12 cellular contexts compared by ENCODE assay signal in the genomic region with DNA sequence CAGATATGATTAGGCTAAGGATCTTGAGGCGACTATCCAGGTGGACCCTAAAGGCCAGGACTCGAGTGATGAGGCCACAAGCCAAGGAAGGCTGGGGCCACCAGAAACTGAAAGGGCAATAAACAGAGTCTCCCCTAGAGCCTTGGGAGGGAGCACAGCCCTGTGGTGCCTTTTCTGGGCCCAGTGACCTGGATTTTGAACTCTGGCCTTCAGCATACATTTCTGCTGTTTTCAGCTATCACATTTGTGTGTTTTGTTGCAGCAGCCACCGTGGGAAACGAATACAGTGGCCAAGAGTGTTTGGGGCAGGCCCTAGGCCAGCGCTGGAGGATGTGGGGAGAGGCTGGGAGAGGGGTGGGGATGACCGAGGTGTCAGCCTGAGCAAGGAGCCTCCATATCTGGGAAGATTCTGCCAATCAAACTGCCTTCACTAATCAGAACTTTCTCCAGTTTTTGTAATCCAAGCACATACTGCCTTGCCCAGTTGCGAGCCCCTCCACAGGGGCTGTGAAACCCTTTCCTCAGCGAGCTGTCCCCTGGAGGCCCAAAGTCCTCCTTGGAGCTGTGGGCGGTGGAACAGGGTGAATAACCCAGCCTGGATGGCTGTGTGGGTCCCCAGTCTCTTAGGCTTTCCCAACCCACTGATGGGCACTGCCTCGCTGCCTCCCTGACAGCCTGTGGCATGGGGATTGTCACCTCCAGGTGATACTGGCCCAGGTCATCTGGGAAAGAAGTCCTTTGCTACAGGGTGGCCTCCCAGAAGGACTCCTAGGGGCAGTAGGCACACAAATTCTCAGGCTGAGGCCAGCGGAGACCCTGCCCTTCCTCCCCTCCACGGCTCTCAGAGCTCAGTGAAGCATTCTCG. TPM values are rescaled to one million over a fixed set of nuclear protein-coding genes. Genes with fewer than 3 reads are reported as not detected.
DNase-seq lines count a peak whose midpoint lies in the region; ATAC-seq, FAIRE-seq and TF ChIP-seq lines count a peak whose summit lies in the region.
"Had no signal": no experiment of that assay in that cellular context is flagged by ENCODE, and none has a peak within 500 bp of the region (broad histone marks: within the 10 kb centered on the region; RNA-seq: fewer than 3 reads in every experiment).

No MANE protein-coding gene starts in this region.

- no peak for TF ChIP-seq CTCF in dorsolateral prefrontal cortex (IDR thresholded peaks at IDR 0.05 in 54 of 56, conservative IDR thresholded peaks at IDR 0.05 in 2 of 56; ENCODE audit: low read depth in 1 of 56, partially characterized antibody in 56 of 56)
- no peak for TF ChIP-seq CTCF in tibial nerve (IDR thresholded peaks at IDR 0.05)
- TF ChIP-seq CTCF in spleen (IDR thresholded peaks at IDR 0.05 in 8 of 11, conservative IDR thresholded peaks at IDR 0.05 in 3 of 11): no peak

- peak; percentile 7 for DNase-seq in activated CD4-positive, CD25-positive, alpha-beta regulatory T cell treated with anti-CD3 and anti-CD28 coated beads, Interleukin-2, amount 50 U/mL, for 72 hours
- DNase-seq in dorsolateral prefrontal cortex: peak in 3 of 10 donors; percentile 17 to 33 (median 25)
- DNase-seq in neuronal stem cell (ENCODE audit: low spot score): no peak
- DNase-seq in tibial nerve (ENCODE audit: low spot score in 2 of 2): no peak
- DNase-seq in spleen: no peak
- DNase-seq in GM12891 (ENCODE audit: insufficient read length, low spot score): no peak
- DNase-seq in cerebellum (ENCODE audit: low spot score): no peak
- DNase-seq: 8988T; activated CD4-positive, alpha-beta T cell treated with anti-CD3 and anti-CD28 coated beads, Interleukin-2, amount 50 U/mL, for 4 hours; stimulated activated CD4-positive, alpha-beta T cell treated with anti-CD3 and anti-CD28 coated beads, Interleukin-4, amount 100 ng/mL, for 4 hours had no signal

- FAIRE-seq in GM12891 (lab: Jason Lieb, UNC): no peak

- peak overlapping the region; percentile 65 for H3K9ac ChIP-seq in neuronal stem cell (ENCODE audit: low read depth, low read length, poor library complexity)

- TF ChIP-seq POLR2A in tibial nerve (IDR thresholded peaks at IDR 0.05) (no peak), spleen (IDR thresholded peaks at IDR 0.05) (no peak), GM12891 (IDR thresholded peaks at IDR 0.05; ENCODE audit: low read depth, low read length) (no peak)

- no peak for TF ChIP-seq EP300 in tibial nerve (IDR thresholded peaks at IDR 0.05)

- H3K4me1 ChIP-seq in neuronal stem cell (ENCODE audit: control insufficient read depth in 2 of 2, insufficient read depth in 1 of 2, low read depth in 1 of 2, low read length in 2 of 2): peaks cover 15 to 19% of the 10 kb centered on the region in 2 donors
- peaks cover 0 to 59% (median 25%) of the 10 kb centered on the region in 4 donors for H3K4me1 ChIP-seq in tibial nerve
- H3K4me1 ChIP-seq in spleen: peaks cover 0 to 48% (median 7%) of the 10 kb centered on the region in 6 donors

- peaks cover 3% of the 10 kb centered on the region for H3K79me1 ChIP-seq in neuronal stem cell (ENCODE audit: low read depth, low read length)

- peaks cover 0 to 5% of the 10 kb centered on the region in 2 donors for H3K36me3 ChIP-seq in neuronal stem cell (replicated peaks in 1 of 2; ENCODE audit: control insufficient read depth in 2 of 2, insufficient read depth in 2 of 2, low read length in 2 of 2)
- H3K36me3 ChIP-seq in tibial nerve: peaks cover 0 to 3% (median 0%) of the 10 kb centered on the region in 3 donors
- H3K36me3 ChIP-seq in spleen: no peaks in the 10 kb centered on the region

- intact Hi-C loops in dorsolateral prefrontal cortex (cut with DNase I) (no loop called here), spleen (cut with DNase I; ENCODE audit: low total_unique reads) (no loop called here)

- no peak overlapping the region for H2BK12ac ChIP-seq in neuronal stem cell (ENCODE audit: low read length)

- H2BK5ac ChIP-seq in neuronal stem cell (ENCODE audit: low read length): no peak overlapping the region

- ATAC-seq in activated CD4-positive, CD25-positive, alpha-beta regulatory T cell treated with anti-CD3 and anti-CD28 coated beads, Interleukin-2, amount 50 U/mL, for 24 hours: no peak

- H3K27ac ChIP-seq in dorsolateral prefrontal cortex: peak overlapping the region in 57 of 59 donors; percentile 47 to 94 (median 82)
- no peak overlapping the region for H3K27ac ChIP-seq in neuronal stem cell (replicated peaks; ENCODE audit: low read length)
- peak overlapping the region; percentile 52 to 88 (median 74) for H3K27ac ChIP-seq in tibial nerve
- peak overlapping the region in 3 of 8 donors; percentile 36 to 51 (median 37) for H3K27ac ChIP-seq in spleen
- H3K27ac ChIP-seq: HL-60 had no signal

- no peak overlapping the region for H2AK5ac ChIP-seq in neuronal stem cell (ENCODE audit: low read depth, low read length)

- H4K91ac ChIP-seq in neuronal stem cell (ENCODE audit: low read depth, low read length, poor library complexity): no peak overlapping the region

- no peak overlapping the region for H2BK120ac ChIP-seq in neuronal stem cell (ENCODE audit: low read depth, low read length)

- no peak overlapping the region for H2BK15ac ChIP-seq in neuronal stem cell (ENCODE audit: low read length)

- H3K4ac ChIP-seq in neuronal stem cell (ENCODE audit: low read length): no peak overlapping the region

- H3K23ac ChIP-seq in neuronal stem cell (ENCODE audit: low read depth, low read length, poor library complexity): no peak overlapping the region

- H3K4me2 ChIP-seq in neuronal stem cell (ENCODE audit: insufficient read depth, low read length, poor library complexity, severe bottlenecking): no peak overlapping the region

- no CpG with 5 or more reads among the region's 13 CpGs for WGBS in neuronal stem cell (ENCODE audit: extremely low coverage in 2 of 2, insufficient read length in 2 of 2, insufficient replicate concordance in 1 of 2), 2 donors
- WGBS in tibial nerve, 2 donors: 82 to 83% methylated on average over 13 of the region's 13 CpGs
- WGBS in spleen, 5 donors: 82 to 92% (median 90%) methylated on average over 11 to 13 of the region's 13 CpGs

- no peak overlapping the region for H3K14ac ChIP-seq in neuronal stem cell (ENCODE audit: low read length)

- H2AFZ ChIP-seq in neuronal stem cell (ENCODE audit: low read length): no peak overlapping the region

- H3K27me3 ChIP-seq in dorsolateral prefrontal cortex (no peaks in the 10 kb centered on the region), neuronal stem cell (ENCODE audit: control insufficient read depth in 3 of 3, insufficient read depth in 3 of 3, low read depth in 1 of 3, low read length in 3 of 3) (no peaks in the 10 kb centered on the region), tibial nerve (no peaks in the 10 kb centered on the region), spleen (replicated peaks in 1 of 7) (no peaks in the 10 kb centered on the region)

- peak overlapping the region; percentile 75 for H4K8ac ChIP-seq in neuronal stem cell (ENCODE audit: low read depth, low read length)

- peak overlapping the region; percentile 12 for H3K18ac ChIP-seq in neuronal stem cell (ENCODE audit: low read length)

- H3K9me3 ChIP-seq in neuronal stem cell (replicated peaks in 1 of 2; ENCODE audit: control insufficient read depth in 2 of 2, insufficient read depth in 1 of 2, low read depth in 1 of 2, low read length in 2 of 2) (peaks cover 0 to 2% of the 10 kb centered on the region in 2 donors), tibial nerve (no peaks in the 10 kb centered on the region), spleen (no peaks in the 10 kb centered on the region)

- H3K4me3 ChIP-seq in dorsolateral prefrontal cortex: no peak overlapping the region
- H3K4me3 ChIP-seq in neuronal stem cell (ENCODE audit: low read length in 2 of 2): no peak overlapping the region
- no peak overlapping the region for H3K4me3 ChIP-seq in tibial nerve
- no peak overlapping the region for H3K4me3 ChIP-seq in spleen

TF ChIP-seq in GM12891, 5 proteins besides CTCF, POLR2A, EP300 and RAD21:
- no peak for TF ChIP-seq TAF1 (IDR thresholded peaks at IDR 0.05; ENCODE audit: low read depth, low read length)
- TF ChIP-seq POLR2AphosphoS5 (IDR thresholded peaks at IDR 0.05; ENCODE audit: low read depth, low read length): no peak
- TF ChIP-seq SPI1 (IDR thresholded peaks at IDR 0.05; ENCODE audit: low read depth, low read length): no peak
- TF ChIP-seq PAX5 (IDR thresholded peaks at IDR 0.05; ENCODE audit: insufficient read depth, low read length, severe bottlenecking): no peak
- TF ChIP-seq POU2F2 (IDR thresholded peaks at IDR 0.05; ENCODE audit: low read depth, low read length): no peak

RNA-seq across cellular contexts. Expression of a gene that starts 16.8 kb away (rescaled TPM):
- total RNA-seq in dorsolateral prefrontal cortex: 10 to 100 TPM; 10.3 to 48.5 (median 28.0) TPM
- 22.2 TPM for polyA plus RNA-seq in neuronal stem cell (2013, experiment 1 of 2)
- 23.4 TPM for polyA plus RNA-seq in neuronal stem cell (2013, experiment 2 of 2)
- total RNA-seq in tibial nerve: 10 to 100 TPM; 21.6 to 65.4 (median 43.4) TPM
- total RNA-seq in spleen: 10 to 100 TPM in 1 of 7 donors, 1 to 10 TPM in 6; 6.4 to 14.1 (median 7.3) TPM
- 1 to 10 TPM; 4.3 to 8.1 (median 5.8) TPM for polyA plus RNA-seq in spleen
- polyA plus RNA-seq in GM12891 (2012; ENCODE audit: low read depth, missing spikeins): 15.3 TPM
- total RNA-seq in cerebellum: 13.8 TPM

RNA-seq across cellular contexts. Expression of a gene that starts 32.6 kb away (rescaled TPM):
- total RNA-seq in dorsolateral prefrontal cortex (10 to 100 TPM in 118 of 120 experiments, 1 to 10 TPM in 2; 9.3 to 31.4 (median 15.9) TPM), tibial nerve (10 to 100 TPM; 29.5 to 62.4 (median 39.3) TPM), spleen (10 to 100 TPM; 23.1 to 56.2 (median 34.4) TPM), cerebellum (19.2 TPM)
- polyA plus RNA-seq in neuronal stem cell (2013, experiment 1 of 2): 21.1 TPM
- 21.3 TPM for polyA plus RNA-seq in neuronal stem cell (2013, experiment 2 of 2)
- polyA plus RNA-seq in spleen: 10 to 100 TPM in 1 of 3 donors, 1 to 10 TPM in 2; 5.7 to 15.1 (median 6.9) TPM
- 7.9 TPM for polyA plus RNA-seq in GM12891 (2012; ENCODE audit: low read depth, missing spikeins)

RNA-seq across cellular contexts. Expression of a gene that starts 41.3 kb away (rescaled TPM):
- 10 to 100 TPM in 12 of 120 experiments, 1 to 10 TPM in 108; 1.0 to 29.2 (median 4.0) TPM for total RNA-seq in dorsolateral prefrontal cortex
- polyA plus RNA-seq in neuronal stem cell (2013, experiment 1 of 2): 0.18 TPM
- polyA plus RNA-seq in neuronal stem cell (2013, experiment 2 of 2): 0.07 TPM
- total RNA-seq in tibial nerve: 100 to 1,000 TPM in 1 of 4 donors, 10 to 100 TPM in 3; 30.6 to 131 (median 53.4) TPM
- 10 to 100 TPM; 10.1 to 41.0 (median 21.8) TPM for total RNA-seq in spleen
- 10 to 100 TPM; 16.1 to 48.4 (median 17.8) TPM for polyA plus RNA-seq in spleen
- polyA plus RNA-seq in GM12891 (2012; ENCODE audit: low read depth, missing spikeins): 0.08 TPM
- total RNA-seq in cerebellum: 2.7 TPM
